In the genomic region with DNA sequence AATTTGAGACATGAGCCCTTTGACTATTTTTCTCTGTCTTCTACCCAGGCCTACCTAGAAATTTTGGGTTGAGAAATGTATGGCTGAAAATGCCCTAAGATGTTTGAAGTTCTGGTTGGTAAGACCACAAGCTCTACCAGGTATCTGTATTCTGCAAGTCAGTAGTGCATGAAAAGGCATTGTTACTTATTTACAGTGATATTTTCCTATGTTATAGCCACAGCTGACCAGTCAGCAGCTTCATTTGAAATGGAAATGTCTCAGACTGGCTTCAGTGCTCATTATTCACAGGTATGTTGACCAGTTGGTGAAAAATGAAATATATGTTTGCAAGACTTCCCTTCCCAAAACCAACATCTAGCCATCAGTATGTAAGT, we compare ENCODE assay signal across 21 cellular contexts.
"Had no signal": no experiment of that assay in that cellular context is flagged by ENCODE, and none has a peak within 500 bp of the region (broad histone marks: within the 10 kb centered on the region; RNA-seq: fewer than 3 reads in every experiment).

No MANE protein-coding gene starts in this region.

- H3K27me3 ChIP-seq: left lung, right atrium auricular region, stomach, testis, upper lobe of right lung had no signal

- H3K27ac Mint-ChIP-seq: activated naive CD8-positive, alpha-beta T cell; brain; progenitor cell of endocrine pancreas; T-helper 1 cell treated with Interleukin-12 subunit alpha and Interleukin-12 subunit beta and Interleukin-4 antibody, amounts not matched to agents 30 μg/mL and 1 μg/mL, for 36 hours had no signal

- H3K36me3 Mint-ChIP-seq: brain had no signal

- H3K4me3 Mint-ChIP-seq: activated naive CD8-positive, alpha-beta T cell; brain; T-helper 1 cell treated with Interleukin-12 subunit alpha and Interleukin-12 subunit beta and Interleukin-4 antibody, amounts not matched to agents 30 μg/mL and 1 μg/mL, for 36 hours had no signal

- H3K4me3 ChIP-seq: left lung, right atrium auricular region, skin epidermis, stomach, testis, upper lobe of right lung had no signal

- H3K36me3 ChIP-seq: right atrium auricular region had no signal

- H3K27me3 Mint-ChIP-seq: activated naive CD8-positive, alpha-beta T cell; progenitor cell of endocrine pancreas had no signal

- ATAC-seq: left lung, upper lobe of right lung had no signal

- H3K27ac ChIP-seq: left lung, right atrium auricular region, skin epidermis, testis, upper lobe of right lung had no signal

- H3K9me3 Mint-ChIP-seq: brain had no signal

- DNase-seq: activated CD4-positive, alpha-beta T cell treated with anti-CD3 and anti-CD28 coated beads for 1 hour; activated CD4-positive, alpha-beta T cell treated with anti-CD3 and anti-CD28 coated beads, Interleukin-2, amount 50 U/mL, for 4 hours; activated gamma-delta T cell; amygdala; caudate nucleus; head of caudate nucleus; kidney; left lung; mammary epithelial cell; midbrain; occipital lobe; stimulated activated CD4-positive, alpha-beta T cell treated with anti-CD3 and anti-CD28 coated beads, Interleukin-2, amount 100 ng/mL, for 48 hours; stomach; testis; upper lobe of right lung had no signal

- H3K9me3 ChIP-seq: left lung, right atrium auricular region, stomach, testis, upper lobe of right lung had no signal
